ENCODE assay signal across 18 cellular contexts in genomic region chr14:92694807-92695206, GRCh38. TPM values are rescaled to one million over a fixed set of nuclear protein-coding genes. Genes with fewer than 3 reads are reported as not detected.
A peak's percentile ranks its signal among the peaks of the same experiment; 100 is the strongest.
DNase-seq lines count a peak whose midpoint lies in the region; ATAC-seq, FAIRE-seq and TF ChIP-seq lines count a peak whose summit lies in the region.
"Had no signal": no experiment of that assay in that cellular context is flagged by ENCODE, and none has a peak within 500 bp of the region (broad histone marks: within the 10 kb centered on the region; RNA-seq: fewer than 3 reads in every experiment).

No MANE protein-coding gene starts in this region.

- no peaks in the 10 kb centered on the region for H3K79me2 ChIP-seq in HCT116 (ENCODE audit: insufficient read depth, low read length)
- no peaks in the 10 kb centered on the region for H3K79me2 ChIP-seq in HepG2 (ENCODE audit: insufficient read depth, low read length)

- H3K4me1 ChIP-seq in CD4-positive, CD25-positive, alpha-beta regulatory T cell (ENCODE audit: control insufficient read depth, insufficient read depth, low read length, poor library complexity, severe bottlenecking), result peaks cover 14% of the 10 kb centered on the region
- peaks cover 36% of the 10 kb centered on the region in 2 experiments for H3K4me1 ChIP-seq in HCT116 (ENCODE audit: control insufficient read depth in 1 of 2, insufficient read depth in 2 of 2, low read length in 2 of 2)
- H3K4me1 ChIP-seq in HepG2 (ENCODE audit: insufficient read depth, low read length), result peaks cover 24% of the 10 kb centered on the region
- H3K4me1 ChIP-seq: SJCRH30 had no signal

- no peak overlapping the region for H2AFZ ChIP-seq in HCT116 (ENCODE audit: low read depth, low read length, poor library complexity, severe bottlenecking)
- no peak overlapping the region for H2AFZ ChIP-seq in HepG2 (ENCODE audit: low read length)

- 21% methylated on average over 4 of the region's 5 CpGs for WGBS in HepG2 (ENCODE audit: low lambda C conversion rate)

- H3K27me3 Mint-ChIP-seq in CD4-positive, CD25-positive, alpha-beta regulatory T cell, result peaks cover 32% of the 10 kb centered on the region

- H3K9ac ChIP-seq in HCT116 (ENCODE audit: low read length) (no peak overlapping the region), HepG2 (ENCODE audit: insufficient read depth, low read depth, low read length) (no peak overlapping the region)

- TF ChIP-seq CTCF in HCT116 (IDR thresholded peaks at IDR 0.05 in 2 of 3, conservative IDR thresholded peaks at IDR 0.05 in 1 of 3; ENCODE audit: borderline replicate concordance in 1 of 3, insufficient read depth in 1 of 3, low read depth in 2 of 3, low read length in 2 of 3), result no peak
- no peak for TF ChIP-seq CTCF in HepG2 (CRISPR knock-in tag; IDR thresholded peaks at IDR 0.05)

- no TSS peak for BruUV-seq in HCT116 (replicated peaks; lab: Mats Ljungman, UMichigan)
- no TSS peak for BruUV-seq in HepG2 (replicated peaks; lab: Mats Ljungman, UMichigan)

- no peak for FAIRE-seq in HepG2 (lab: Jason Lieb, UNC)
- FAIRE-seq: D721Med had no signal

- intact Hi-C loops in HCT116 (cut with micrococcal nuclease) (no loop called here), HepG2 (cut with micrococcal nuclease; ENCODE audit: unreplicated experiment) (loop anchor here (1.0 kb wide), 1 partner anchor 29 kb away; no protein-coding TSS in a partner anchor), sciatic nerve (cut with DNase I) (no loop called here)

- POLR2A ChIA-PET in HCT116 (lab: Charles Lee) (no interaction called here), HepG2 (lab: Yijun Ruan, JAX) (no interaction called here)

- H3K27ac Mint-ChIP-seq in CD4-positive, CD25-positive, alpha-beta regulatory T cell, result peak overlapping the region; percentile 28 to 70 (median 45)

- H3K36me3 ChIP-seq in CD4-positive, CD25-positive, alpha-beta regulatory T cell (ENCODE audit: control insufficient read depth, insufficient read depth, low read length), result peaks cover 5% of the 10 kb centered on the region
- H3K36me3 ChIP-seq in HCT116 (ENCODE audit: control insufficient read depth in 1 of 2, insufficient read depth in 2 of 2, low read length in 2 of 2), result no peaks in the 10 kb centered on the region
- no peaks in the 10 kb centered on the region for H3K36me3 ChIP-seq in HepG2 (replicated peaks in 1 of 2; ENCODE audit: control insufficient read depth in 1 of 2, insufficient read depth in 2 of 2, low read length in 2 of 2)
- H3K36me3 ChIP-seq: SJCRH30 had no signal

- no peaks in the 10 kb centered on the region for H3K36me3 Mint-ChIP-seq in CD4-positive, CD25-positive, alpha-beta regulatory T cell

- TF ChIP-seq POLR2A in HCT116 (IDR thresholded peaks at IDR 0.05; ENCODE audit: borderline replicate concordance, extremely low read depth, insufficient read depth, insufficient read length), result no peak
- TF ChIP-seq POLR2A in HepG2 (IDR thresholded peaks at IDR 0.05; ENCODE audit: insufficient read depth in 1 of 2, low read depth in 2 of 2, low read length in 2 of 2), result no peak

- H3K9me2 ChIP-seq in HCT116 (ENCODE audit: insufficient read depth), result no peaks in the 10 kb centered on the region

- no peak for TF ChIP-seq EP300 in HepG2 (IDR thresholded peaks at IDR 0.05; ENCODE audit: low read depth in 2 of 2, low read length in 2 of 2)
- no peak for TF ChIP-seq EP300 in HepG2 (CRISPR knock-in tag; IDR thresholded peaks at IDR 0.05; ENCODE audit: borderline replicate concordance)

- RAD21 ChIA-PET in HCT116 (lab: Charles Lee; ENCODE audit: low non-redundant PET in 1 of 2, low total read pairs in 2 of 2, uncharacterized antibody in 2 of 2, unreplicated experiment in 2 of 2), result no interaction called here

- no peak for ATAC-seq in CD4-positive, CD25-positive, alpha-beta regulatory T cell (ENCODE audit: low read depth in 2 of 2)
- ATAC-seq in HCT116 (no peak), HepG2 (0 out of 3 replicates have a peak, but pooled peaks have one; percentile 4), sciatic nerve (no peak)

- in situ Hi-C loops in HepG2 (cut with HindIII; ENCODE audit: extremely low pct_ligation_motif_present, low pct_unique_long_range_greater_than_20kb), result no loop called here

- no peaks in the 10 kb centered on the region for H3K9me3 ChIP-seq in CD4-positive, CD25-positive, alpha-beta regulatory T cell (ENCODE audit: control insufficient read depth in 2 of 2, low read length in 2 of 2)
- H3K9me3 ChIP-seq in HCT116 (ENCODE audit: control insufficient read depth in 1 of 2, insufficient read depth in 1 of 2, low read depth in 1 of 2, low read length in 2 of 2) (no peaks in the 10 kb centered on the region), HepG2 (ENCODE audit: low read length) (no peaks in the 10 kb centered on the region)
- H3K9me3 ChIP-seq: SJCRH30 had no signal

- H3K27me3 ChIP-seq in CD4-positive, CD25-positive, alpha-beta regulatory T cell (ENCODE audit: control insufficient read depth, insufficient read depth, low read length), result peaks cover 3% of the 10 kb centered on the region
- H3K27me3 ChIP-seq in HCT116 (ENCODE audit: insufficient read depth, low read length), result peaks cover 9% of the 10 kb centered on the region; the same call in 1 of the 2 replicates
- H3K27me3 ChIP-seq in HepG2 (ENCODE audit: control insufficient read depth in 1 of 2, insufficient read depth in 2 of 2, low read length in 2 of 2), result no peaks in the 10 kb centered on the region
- H3K27me3 ChIP-seq: SJCRH30 had no signal

- CTCF ChIA-PET in HCT116 (lab: Charles Lee), result interaction anchor here (1.2 kb wide), 1 partner anchor 8 kb away, joined by 4 read pairs; no protein-coding TSS in a partner anchor
- CTCF ChIA-PET in HepG2 (lab: Yijun Ruan, JAX; ENCODE audit: low intra/inter-chr PET ratio, low total read pairs), result no interaction called here

- H4K20me1 ChIP-seq in HCT116 (ENCODE audit: insufficient read depth) (no peaks in the 10 kb centered on the region), HepG2 (ENCODE audit: insufficient read depth, low read length) (peaks cover 10% of the 10 kb centered on the region; the same call in 1 of the 2 replicates)

- H3K27ac ChIP-seq in CD4-positive, CD25-positive, alpha-beta regulatory T cell (ENCODE audit: insufficient read depth, low read length, poor library complexity, severe bottlenecking), result no peak overlapping the region
- H3K27ac ChIP-seq in HCT116 (ENCODE audit: low read depth, low read length) (no peak overlapping the region), HepG2 (ENCODE audit: extremely low read length, insufficient read depth, low read length) (no peak overlapping the region)
- H3K27ac ChIP-seq: SJCRH30 had no signal

- peaks cover 0 to 2% (median 0%) of the 10 kb centered on the region in 7 donors for H3K9me3 Mint-ChIP-seq in CD4-positive, CD25-positive, alpha-beta regulatory T cell

- H3K4me3 ChIP-seq in CD4-positive, CD25-positive, alpha-beta regulatory T cell (ENCODE audit: low read depth, low read length), result no peak overlapping the region
- H3K4me3 ChIP-seq in HCT116 (replicated peaks in 1 of 2; ENCODE audit: low read depth in 1 of 2, low read length in 2 of 2), result no peak overlapping the region
- no peak overlapping the region for H3K4me3 ChIP-seq in HepG2 (replicated peaks in 1 of 3; ENCODE audit: insufficient read depth in 1 of 3, low read depth in 2 of 3, low read length in 3 of 3)
- H3K4me3 ChIP-seq: SJCRH30 had no signal

- peak overlapping the region in 1 of 4 donors; percentile 43 for H3K4me3 Mint-ChIP-seq in CD4-positive, CD25-positive, alpha-beta regulatory T cell

- H3K4me2 ChIP-seq in HCT116 (ENCODE audit: low read length), result peak overlapping the region; percentile 61
- H3K4me2 ChIP-seq in HepG2 (ENCODE audit: low read depth, low read length), result no peak overlapping the region

- TF ChIP-seq RAD21 in HCT116 (IDR thresholded peaks at IDR 0.05; ENCODE audit: low read depth), result no peak
- no peak for TF ChIP-seq RAD21 in HepG2 (CRISPR knock-in tag; IDR thresholded peaks at IDR 0.05)

- DNase-seq in CD4-positive, CD25-positive, alpha-beta regulatory T cell, result no peak
- DNase-seq in HCT116 (ENCODE audit: low read depth, low spot score) (no peak), HepG2 (ENCODE audit: low spot score) (no peak), sciatic nerve (ENCODE audit: low spot score) (peak; percentile 43), SIG-M5 (lab: John Stamatoyannopoulos, UW) (no peak), SHP77 treated with DMSO at 0.1 percent for 48 hours (lab: John Stamatoyannopoulos, UW) (no peak)
- no peak for DNase-seq in activated CD4-positive, CD25-positive, alpha-beta regulatory T cell (lab: John Stamatoyannopoulos, UW)
- DNase-seq: AML-193; CD4-positive, alpha-beta memory T cell; GOT3; Karpas-422; MM.1S; NCI-H1105 treated with DMSO at 0.1 percent for 48 hours; NCI-H2171; NCI-H446 treated with DMSO at 0.1 percent for 48 hours; NCI-H774; SJCRH30 had no signal

- peaks cover 0 to 37% (median 17%) of the 10 kb centered on the region in 4 donors for H3K4me1 Mint-ChIP-seq in CD4-positive, CD25-positive, alpha-beta regulatory T cell

TF ChIP-seq in HepG2, 621 proteins besides CTCF, POLR2A, EP300 and RAD21 (continues in another document):
- TF ChIP-seq ZC3H4 (CRISPR knock-in tag; IDR thresholded peaks at IDR 0.05; ENCODE audit: borderline replicate concordance), result no peak

RNA-seq across cellular contexts. Expression of gene LGMN, which starts 53.6 kb away (rescaled TPM):
- total RNA-seq in CD4-positive, CD25-positive, alpha-beta regulatory T cell, result 10.9 TPM
- 10 to 100 TPM; 15.4 to 34.4 (median 19.7) TPM for polyA plus RNA-seq in CD4-positive, CD25-positive, alpha-beta regulatory T cell
- total RNA-seq in HCT116 (2021; ENCODE audit: unreplicated experiment) (44.9 TPM), HepG2 (2016; rRNA removed; fragmentation: Illumina TruSeq; extraction: Trizol) (10.4 and 28.9 TPM in 2 replicates), sciatic nerve (118 TPM)
- 95.0 and 101 TPM in 2 replicates for polyA plus RNA-seq in HCT116 (2012)
- 3.0 and 5.2 TPM in 2 replicates for total RNA-seq in HepG2 (2016; cell fraction: cytosol; rRNA removed; fragmentation: Illumina TruSeq; extraction: Trizol; ENCODE audit: low read depth)
- 10.1 and 29.2 TPM in 2 replicates for total RNA-seq in HepG2 (2016; cell fraction: insoluble cytoplasmic fraction; rRNA removed; fragmentation: Illumina TruSeq; extraction: Trizol)
- 6.4 and 6.6 TPM in 2 replicates for total RNA-seq in HepG2 (2016; cell fraction: membrane; rRNA removed; fragmentation: Illumina TruSeq; extraction: Trizol)
- 26.8 and 34.0 TPM in 2 replicates for total RNA-seq in HepG2 (2016; cell fraction: nucleus; rRNA removed; fragmentation: Illumina TruSeq; extraction: Trizol)
- 76.4 and 83.6 TPM in 2 replicates for polyA plus RNA-seq in HepG2 (2011; rRNA removed)
- polyA plus RNA-seq in HepG2 (2011; cell fraction: cytosol; rRNA removed), result 76.0 and 85.2 TPM in 2 replicates
- 50.5 and 61.9 TPM in 2 replicates for polyA plus RNA-seq in HepG2 (2011; cell fraction: nucleus; rRNA removed)
- 45.0 and 57.9 TPM in 2 replicates for polyA plus RNA-seq in HepG2 (2012)
- 3.5 and 4.0 TPM in 2 replicates for polyA plus RNA-seq in HepG2 (2016; cell fraction: cytosol; fragmentation: Illumina TruSeq; extraction: Trizol; ENCODE audit: low read depth)
- 12.3 and 12.9 TPM in 2 replicates for polyA plus RNA-seq in HepG2 (2016; cell fraction: insoluble cytoplasmic fraction; fragmentation: Illumina TruSeq; extraction: Trizol; ENCODE audit: low read depth)
- polyA plus RNA-seq in HepG2 (2016; cell fraction: membrane; fragmentation: Illumina TruSeq; extraction: Trizol; ENCODE audit: low read depth), result 4.3 and 4.4 TPM in 2 replicates
- 46.4 and 49.9 TPM in 2 replicates for polyA plus RNA-seq in HepG2 (2016; cell fraction: nucleus; fragmentation: Illumina TruSeq; extraction: Trizol; ENCODE audit: insufficient read depth, low read depth)
- 30.5 and 33.0 TPM in 2 replicates for polyA minus RNA-seq in HepG2 (2011; rRNA and poly(A)+ RNA removed; ENCODE audit: low replicate concordance)
- 17.5 and 19.4 TPM in 2 replicates for polyA minus RNA-seq in HepG2 (2011; cell fraction: cytosol; rRNA and poly(A)+ RNA removed)
- polyA minus RNA-seq in HepG2 (2011; cell fraction: nucleus; rRNA and poly(A)+ RNA removed), result 14.9 and 23.0 TPM in 2 replicates
